Comparison of ENCODE assay signal across 13 cellular contexts in the genomic region with DNA sequence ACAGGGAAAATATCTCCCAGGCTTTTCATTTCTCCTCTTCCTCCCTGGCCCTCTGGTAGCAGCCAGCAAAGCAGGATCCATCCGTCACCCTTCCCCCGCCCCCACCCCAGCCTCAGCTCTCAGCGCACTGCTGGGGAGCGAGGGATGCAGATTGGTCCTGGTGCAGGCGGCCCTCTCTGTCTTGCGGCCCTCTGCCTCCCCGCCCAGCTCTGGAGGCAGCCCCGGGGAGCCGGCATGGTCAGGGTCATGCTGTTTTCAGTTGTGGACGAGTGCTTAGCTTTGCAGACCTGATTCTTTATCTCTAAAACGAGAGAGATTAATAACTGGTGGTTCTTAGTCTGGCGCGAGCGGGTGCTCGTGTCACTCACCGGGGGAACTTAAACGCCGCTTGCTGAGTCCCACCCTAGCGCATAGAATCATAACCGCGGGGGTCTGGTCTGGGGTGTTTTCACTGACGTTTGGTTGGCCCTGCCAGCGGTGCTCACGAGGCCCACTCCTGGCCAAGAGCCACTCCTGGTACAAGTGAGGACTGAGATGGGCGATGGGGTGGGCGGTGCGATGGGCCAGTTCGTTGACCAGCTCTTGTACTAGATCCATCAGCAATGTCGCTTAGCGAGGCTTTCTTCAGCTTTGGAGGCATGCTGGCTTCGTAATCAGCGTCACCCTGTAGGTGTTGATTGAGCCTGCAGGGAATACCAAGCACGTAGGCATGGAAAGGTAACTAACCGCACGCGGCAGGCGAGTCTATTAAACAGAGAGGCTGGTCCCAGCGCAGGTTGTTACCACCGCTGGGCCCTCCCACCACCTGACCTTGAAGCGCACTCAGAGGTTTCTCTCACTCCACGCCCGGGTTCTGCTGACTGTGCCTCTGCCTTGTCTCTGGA.
"Had no signal": no experiment of that assay in that cellular context is flagged by ENCODE, and none has a peak within 500 bp of the region (broad histone marks: within the 10 kb centered on the region; RNA-seq: fewer than 3 reads in every experiment).

No MANE protein-coding gene starts in this region.

- ATAC-seq: foreskin keratinocyte had no signal

- H3K36me3 ChIP-seq: brain microvascular endothelial cell had no signal

- H3K27ac ChIP-seq: upper lobe of left lung had no signal

- DNase-seq: activated naive CD8-positive, alpha-beta T cell treated with anti-CD3 and anti-CD28 coated beads for 36 hours; brain microvascular endothelial cell; cortex of kidney; effector CD4-positive, alpha-beta T cell; foreskin keratinocyte; immature natural killer cell; naive B cell; small intestine; stimulated activated CD4-positive, alpha-beta T cell treated with anti-CD3 and anti-CD28 coated beads, Interleukin-4, amount 100 ng/mL, for 4 hours; stimulated activated CD8-positive, alpha-beta memory T cell treated with anti-CD3 and anti-CD28 coated beads, Interleukin-4, amount 100 ng/mL, for 48 hours; stimulated activated naive CD4-positive, alpha-beta T cell treated with Interleukin-2 at 50 U/mL for 16 hours had no signal

- H3K9me3 ChIP-seq: upper lobe of left lung had no signal

- H3K4me3 ChIP-seq: lung, upper lobe of left lung had no signal

- H3K27me3 ChIP-seq: brain microvascular endothelial cell, foreskin keratinocyte, upper lobe of left lung had no signal
